In genomic region chr2:172283476-172283875, GRCh38 we compare ENCODE assay signal across 18 cellular contexts.
DNase-seq lines count a peak whose midpoint lies in the region; ATAC-seq, FAIRE-seq and TF ChIP-seq lines count a peak whose summit lies in the region.
"Had no signal": no experiment of that assay in that cellular context is flagged by ENCODE, and none has a peak within 500 bp of the region (broad histone marks: within the 10 kb centered on the region; RNA-seq: fewer than 3 reads in every experiment).

No MANE protein-coding gene starts in this region.

- H3K36me3 ChIP-seq in GM23248 (ENCODE audit: low read depth) (no peaks in the 10 kb centered on the region), SJSA1 (no peaks in the 10 kb centered on the region), endothelial cell of umbilical vein (ENCODE audit: control insufficient read depth in 2 of 2, extremely low read depth in 1 of 2, insufficient read depth in 2 of 2, low read length in 2 of 2) (no peaks in the 10 kb centered on the region)
- H3K36me3 ChIP-seq: gastrocnemius medialis, HAP-1 had no signal

- H4K20me1 ChIP-seq in GM23248 (ENCODE audit: insufficient read depth) (no peaks in the 10 kb centered on the region), endothelial cell of umbilical vein (replicated peaks; ENCODE audit: control insufficient read depth, extremely low read depth, insufficient read depth, low read length) (no peaks in the 10 kb centered on the region)

- no peak for TF ChIP-seq CTCF in endothelial cell of umbilical vein (IDR thresholded peaks at IDR 0.05; ENCODE audit: extremely low read depth in 1 of 2, insufficient read depth in 1 of 2, low read depth in 1 of 2, low read length in 2 of 2)

- intact Hi-C loops in endothelial cell of umbilical vein (cut with micrococcal nuclease), result loop anchor here (1.0 kb wide), 4 partner anchors 24 to 179 kb away; partner anchors contain the start of gene ITGA6

- no peak overlapping the region; the same call in 1 of the 2 replicates for H2AFZ ChIP-seq in GM23248
- no peak overlapping the region for H2AFZ ChIP-seq in endothelial cell of umbilical vein (ENCODE audit: low read depth, low read length)

- no peaks in the 10 kb centered on the region for H3K9me2 ChIP-seq in GM23248 (ENCODE audit: insufficient read depth)

- H3K9me1 ChIP-seq in endothelial cell of umbilical vein (replicated peaks; ENCODE audit: control insufficient read depth, extremely low read depth, insufficient read depth, low read length), result no peaks in the 10 kb centered on the region

- in situ Hi-C loops in GM23248 (cut with MboI), result no loop called here

- dilution Hi-C loops in endothelial cell of umbilical vein (cut with MboI; ENCODE audit: extremely low pct_ligation_motif_present, low sequenced_read_pairs), result no loop called here

- BruUV-seq in endothelial cell of umbilical vein (replicated peaks; lab: Mats Ljungman, UMichigan), result TSS peak; percentile 82

- TF ChIP-seq POLR2A in endothelial cell of umbilical vein (IDR thresholded peaks at IDR 0.05; ENCODE audit: low read depth, low read length), result no peak

- peak overlapping the region; percentile 40 for H3K9ac ChIP-seq in GM23248
- peak overlapping the region; percentile 66 for H3K9ac ChIP-seq in endothelial cell of umbilical vein (replicated peaks; ENCODE audit: extremely low read depth, insufficient read depth, low read length)

- H3K27ac ChIP-seq in GM23248, result peak overlapping the region; percentile 94
- peak overlapping the region; percentile 76 for H3K27ac ChIP-seq in SJSA1
- peak overlapping the region; percentile 82 for H3K27ac ChIP-seq in endothelial cell of umbilical vein (ENCODE audit: insufficient read depth, low read depth, low read length)

- H3K9me3 ChIP-seq in GM23248 (ENCODE audit: low read depth), result no peaks in the 10 kb centered on the region
- H3K9me3 ChIP-seq in SJSA1 (replicated peaks), result no peaks in the 10 kb centered on the region
- no peaks in the 10 kb centered on the region for H3K9me3 ChIP-seq in endothelial cell of umbilical vein (replicated peaks; ENCODE audit: control insufficient read depth, insufficient read depth, low read length)
- H3K9me3 ChIP-seq: gastrocnemius medialis, HAP-1 had no signal

- WGBS in GM23248 (ENCODE audit: low coverage in 1 of 2, low lambda C conversion rate in 2 of 2, missing lambda C conversion rate in 2 of 2), 2 experiments, result 65 to 73% methylated on average over 5 of the region's 5 CpGs

- H3K79me2 ChIP-seq in GM23248 (ENCODE audit: insufficient read depth) (no peaks in the 10 kb centered on the region), endothelial cell of umbilical vein (ENCODE audit: control insufficient read depth, insufficient read depth, low read length) (no peaks in the 10 kb centered on the region)

- POLR2A ChIA-PET in endothelial cell of umbilical vein (lab: Charles Lee), result no interaction called here

- H3K4me1 ChIP-seq in GM23248 (ENCODE audit: insufficient read depth) (peaks cover 37% of the 10 kb centered on the region), SJSA1 (replicated peaks) (peaks cover 37% of the 10 kb centered on the region), endothelial cell of umbilical vein (ENCODE audit: control insufficient read depth, extremely low read depth, insufficient read depth, low read length) (peaks cover 67% of the 10 kb centered on the region)

- peaks cover 33% of the 10 kb centered on the region for H3F3A ChIP-seq in GM23248 (ENCODE audit: insufficient read depth)

- CTCF ChIA-PET in endothelial cell of umbilical vein (lab: Charles Lee), result interaction anchor here (0.8 to 2.6 kb wide), 14 partner anchors 9 to 185 kb away, joined by 3 to 34 read pairs (median 6); partner anchors contain the start of gene ITGA6

- DNase-seq in GM23248 (peak; percentile 40), SJSA1 (ENCODE audit: low read depth in 1 of 2, low spot score in 2 of 2) (peak; percentile 49 to 61), endothelial cell of umbilical vein (ENCODE audit: low read depth, low spot score) (peak; percentile 26), skeletal muscle cell (ENCODE audit: low read depth) (peak; percentile 41), cortex of kidney (lab: John Stamatoyannopoulos, UW) (no peak)
- DNase-seq: anterior cingulate cortex; CD4-positive, alpha-beta memory T cell; effector CD8-positive, alpha-beta T cell; gastrocnemius medialis; GF-D8; NCI-H1092 treated with DMSO at 0.1 percent for 48 hours; stimulated activated naive CD4-positive, alpha-beta T cell; T-helper 17 cell had no signal

- no peak for FAIRE-seq in endothelial cell of umbilical vein (lab: Jason Lieb, UNC)
- FAIRE-seq: GM18507 had no signal

- H3K4me2 ChIP-seq in GM23248 (ENCODE audit: unreplicated experiment), result peak overlapping the region; percentile 27
- H3K4me2 ChIP-seq in endothelial cell of umbilical vein (ENCODE audit: insufficient read depth, low read length), result peak overlapping the region; percentile 14

- ATAC-seq in HG03354 (IDR thresholded peaks at IDR 0.05; ENCODE audit: poor library complexity, severe bottlenecking, unreplicated experiment), result no peak
- no peak for ATAC-seq in HG03108 (IDR thresholded peaks at IDR 0.05; ENCODE audit: unreplicated experiment)
- no peak for ATAC-seq in GM19452 (IDR thresholded peaks at IDR 0.05; ENCODE audit: unreplicated experiment)
- ATAC-seq: T-helper 17 cell had no signal

- H3K4me3 ChIP-seq in GM23248 (no peak overlapping the region), SJSA1 (no peak overlapping the region), endothelial cell of umbilical vein (replicated peaks in 1 of 3; ENCODE audit: insufficient read depth in 1 of 3, low read depth in 1 of 3, low read length in 3 of 3) (no peak overlapping the region), skeletal muscle cell (ENCODE audit: low read depth, low read length) (no peak overlapping the region)
- H3K4me3 ChIP-seq: gastrocnemius medialis, HAP-1 had no signal

- H3K27me3 ChIP-seq in GM23248 (replicated peaks; ENCODE audit: insufficient read depth) (no peaks in the 10 kb centered on the region), SJSA1 (replicated peaks) (no peaks in the 10 kb centered on the region), endothelial cell of umbilical vein (ENCODE audit: control insufficient read depth in 2 of 2, insufficient read depth in 2 of 2, low read length in 2 of 2) (no peaks in the 10 kb centered on the region)
- H3K27me3 ChIP-seq: gastrocnemius medialis had no signal

TF ChIP-seq in endothelial cell of umbilical vein, 7 proteins besides CTCF, POLR2A, EP300 and RAD21:
- no peak for TF ChIP-seq MAX (IDR thresholded peaks at IDR 0.05; ENCODE audit: insufficient read depth, insufficient read length)
- no peak for TF ChIP-seq MYC (IDR thresholded peaks at IDR 0.05; ENCODE audit: low read depth, low read length)
